In the genomic region with DNA sequence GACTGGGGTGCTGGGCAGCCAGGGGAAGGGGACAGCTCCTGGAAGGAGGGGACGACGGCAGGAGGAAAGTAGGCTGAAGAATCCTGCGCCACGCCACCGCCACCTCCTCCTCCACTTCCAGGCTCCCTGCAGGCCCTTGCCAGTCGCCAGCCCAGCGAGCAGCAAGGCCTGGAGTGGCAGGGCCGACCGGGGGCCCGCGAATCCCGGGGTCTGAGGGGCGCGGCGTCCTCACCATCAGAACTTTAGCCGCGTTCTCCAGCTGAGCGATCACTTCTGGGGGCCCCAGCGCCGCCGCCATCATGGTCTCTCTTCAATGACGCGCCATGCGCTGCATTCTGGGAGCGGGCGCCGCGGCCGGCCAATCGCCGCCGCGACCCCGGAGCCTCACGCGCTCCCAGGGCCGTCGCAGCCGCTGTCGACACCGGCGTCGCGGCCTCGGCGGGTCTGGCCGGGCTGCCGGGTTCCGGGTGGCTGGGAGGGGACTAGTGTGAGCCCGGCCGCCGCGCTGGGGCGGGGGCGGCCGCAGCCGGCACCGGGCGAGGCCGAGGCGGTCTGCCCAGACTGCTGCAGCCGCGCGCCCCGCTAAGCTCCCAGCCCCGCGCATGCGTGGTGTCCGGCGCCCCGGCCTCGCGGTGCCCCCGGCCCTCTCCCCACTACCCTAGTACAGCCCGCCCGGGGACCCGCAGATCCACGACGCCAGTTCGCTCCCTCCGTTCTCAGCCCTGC, we compare ENCODE assay signal across 8 cellular contexts. TPM values are rescaled to one million over a fixed set of nuclear protein-coding genes. Genes with fewer than 3 reads are reported as not detected.
DNase-seq lines count a peak whose midpoint lies in the region; ATAC-seq, FAIRE-seq and TF ChIP-seq lines count a peak whose summit lies in the region.

XPO4 (minus strand) TSS at position 309 of the 726 bp plus-strand sequence; CDS start at position 301, 8 bp downstream.

- DNase-seq in GM04503 (ENCODE audit: low read depth), result peak; percentile 29
- DNase-seq in H54 (ENCODE audit: insufficient read length, low spot score), result peak; percentile 66
- DNase-seq in M059J (ENCODE audit: low read depth), result peak; percentile 71
- DNase-seq in activated naive CD8-positive, alpha-beta T cell treated with anti-CD3 and anti-CD28 coated beads, Interleukin-2, amount 10 ng/mL, durations not matched to agents 7 days and 5 days, result peak; percentile 91
- DNase-seq in Right ventricle myocardium superior, result peak; percentile 89
- DNase-seq in pons (ENCODE audit: low spot score), result peak; percentile 37
- DNase-seq in transverse colon, result peak; percentile 81

- in situ Hi-C loops in transverse colon (cut with MboI; ENCODE audit: low pct_ligation_motif_present in 1 of 4, low pct_unique_long_range_greater_than_20kb in 1 of 4, low sequenced_read_pairs in 3 of 4), result loop anchor here in 3 of 4 donors (25.0 kb wide), 3 partner anchors 190 to 715 kb away; partner anchors contain the start of genes IL17D (in 2 of the 3) and GJB2 (in 1 of the 3)

- TF ChIP-seq CTCF in SU-DHL-6 (IDR thresholded peaks at IDR 0.05; ENCODE audit: insufficient read depth, low read length, poor library complexity, severe bottlenecking) (no peak), transverse colon (IDR thresholded peaks at IDR 0.05) (no peak)

- peak within 1 kb of the TSS; percentile 96 for H2AFZ ChIP-seq in SU-DHL-6 (ENCODE audit: low read depth, low read length, severe bottlenecking)

- H3K36me3 Mint-ChIP-seq in activated naive CD8-positive, alpha-beta T cell treated with anti-CD3 and anti-CD28 coated beads, Interleukin-2, amount 10 ng/mL, durations not matched to agents 7 days and 5 days, result peaks cover 11% of the 10 kb centered on the region

- no peaks in the 10 kb centered on the region for H3K27me3 Mint-ChIP-seq in activated naive CD8-positive, alpha-beta T cell treated with anti-CD3 and anti-CD28 coated beads, Interleukin-2, amount 10 ng/mL, durations not matched to agents 7 days and 5 days

- no peaks in the 10 kb centered on the region for H3K27me3 ChIP-seq in SU-DHL-6 (ENCODE audit: low read length)
- H3K27me3 ChIP-seq in transverse colon, result no peaks in the 10 kb centered on the region

- peak; percentile 70 for TF ChIP-seq POLR2A in H54 (IDR thresholded peaks at IDR 0.05; ENCODE audit: low read depth, low read length)
- TF ChIP-seq POLR2A in transverse colon (IDR thresholded peaks at IDR 0.05), result peak; percentile 57

- peak within 1 kb of the TSS; percentile 98 for H3K27ac Mint-ChIP-seq in activated naive CD8-positive, alpha-beta T cell treated with anti-CD3 and anti-CD28 coated beads, Interleukin-2, amount 10 ng/mL, durations not matched to agents 7 days and 5 days

- no peaks in the 10 kb centered on the region for H3F3A ChIP-seq in SU-DHL-6 (ENCODE audit: insufficient read depth)

- no peak for FAIRE-seq in H54 (lab: Jason Lieb, UNC)

- peak within 1 kb of the TSS; percentile 79 for H3K4me3 ChIP-seq in SU-DHL-6 (ENCODE audit: insufficient read depth, low read length, poor library complexity, severe bottlenecking)
- H3K4me3 ChIP-seq in transverse colon, result peak within 1 kb of the TSS; percentile 54 to 97 (median 90)

- H3K4me3 Mint-ChIP-seq in activated naive CD8-positive, alpha-beta T cell treated with anti-CD3 and anti-CD28 coated beads, Interleukin-2, amount 10 ng/mL, durations not matched to agents 7 days and 5 days, result peak within 1 kb of the TSS; percentile 96

- TF ChIP-seq EP300 in transverse colon (IDR thresholded peaks at IDR 0.05; ENCODE audit: low read depth), result no peak

- H3K9me3 ChIP-seq in SU-DHL-6 (ENCODE audit: insufficient read depth, low read length), result no peaks in the 10 kb centered on the region
- no peaks in the 10 kb centered on the region for H3K9me3 ChIP-seq in transverse colon

- WGBS in transverse colon (ENCODE audit: low coverage in 1 of 2), 2 donors, result 0% methylated on average over 1 to 32 of the region's 81 CpGs

- H3K9me2 ChIP-seq in SU-DHL-6 (replicated peaks; ENCODE audit: insufficient read depth, low read length), result no peaks in the 10 kb centered on the region

- intact Hi-C loops in Right ventricle myocardium superior (cut with DNase I) (no loop called here), transverse colon (cut with DNase I; ENCODE audit: low total_unique reads) (no loop called here)

- H3K9me3 Mint-ChIP-seq in activated naive CD8-positive, alpha-beta T cell treated with anti-CD3 and anti-CD28 coated beads, Interleukin-2, amount 10 ng/mL, durations not matched to agents 7 days and 5 days, result no peaks in the 10 kb centered on the region

- POLR2A ChIA-PET in activated naive CD8-positive, alpha-beta T cell treated with anti-CD3 and anti-CD28 coated beads, Interleukin-2, amount 10 ng/mL, durations not matched to agents 7 days and 5 days (lab: Charles Lee), result interaction anchor here (0.6 to 3.7 kb wide), 8 partner anchors 8 to 168 kb away, joined by 3 to 21 read pairs (median 5); partner anchors contain the start of gene EEF1AKMT1

- H3K36me3 ChIP-seq in SU-DHL-6 (ENCODE audit: low read length), result no peaks in the 10 kb centered on the region
- H3K36me3 ChIP-seq in transverse colon, result no peaks in the 10 kb centered on the region

- H4K20me1 ChIP-seq in SU-DHL-6 (ENCODE audit: low read depth, low read length), result no peaks in the 10 kb centered on the region

- ATAC-seq in activated naive CD8-positive, alpha-beta T cell treated with anti-CD3 and anti-CD28 coated beads, Interleukin-2, amount 10 ng/mL, durations not matched to agents 7 days and 5 days (ENCODE audit: low read depth), result peak; percentile 96
- peak; percentile 99 for ATAC-seq in Right ventricle myocardium superior (ENCODE audit: poor library complexity)

- H3K27ac ChIP-seq in SU-DHL-6 (ENCODE audit: low read depth, low read length) (peak within 1 kb of the TSS; percentile 24; the same call in 1 of the 2 replicates), transverse colon (peak within 1 kb of the TSS; percentile 88 to 95 (median 93))

- peaks cover 17% of the 10 kb centered on the region for H3K4me1 Mint-ChIP-seq in activated naive CD8-positive, alpha-beta T cell treated with anti-CD3 and anti-CD28 coated beads, Interleukin-2, amount 10 ng/mL, durations not matched to agents 7 days and 5 days

- peak within 1 kb of the TSS; percentile 94 for H3K4me2 ChIP-seq in SU-DHL-6 (ENCODE audit: low read depth, low read length, poor library complexity, severe bottlenecking)

- peaks cover 49% of the 10 kb centered on the region for H3K79me2 ChIP-seq in SU-DHL-6 (ENCODE audit: insufficient read depth, low read length)

- H3K4me1 ChIP-seq in transverse colon, result peaks cover 8 to 19% (median 11%) of the 10 kb centered on the region in 4 donors

- H3K9ac ChIP-seq in SU-DHL-6 (ENCODE audit: low read length), result peak within 1 kb of the TSS; percentile 80

RNA-seq across cellular contexts. Expression of gene XPO4, which starts in this region (rescaled TPM):
- 11.1 and 19.7 TPM in 2 replicates for total RNA-seq in M059J (2014; rRNA removed; shearing (Covaris generic))
- 10 to 100 TPM; 18.9 to 20.9 TPM for total RNA-seq in activated naive CD8-positive, alpha-beta T cell treated with anti-CD3 and anti-CD28 coated beads, Interleukin-2, amount 10 ng/mL, durations not matched to agents 7 days and 5 days
- total RNA-seq in Right ventricle myocardium superior, result 28.3 TPM
- total RNA-seq in transverse colon, result 10 to 100 TPM; 11.7 to 25.2 (median 13.3) TPM

Comparison
In these comparisons a context has a peak if more than half of its experiments do, and no peak if none do; other contexts are left out.
1. Peak in every context shown above with its lines: DNase-seq, ATAC-seq, H3K4me3 ChIP-seq and H3K27ac ChIP-seq.
2. DNase-seq: peak in every context shown above with its lines; median percentile 91 in activated naive CD8-positive, alpha-beta T cell treated with anti-CD3 and anti-CD28 coated beads, Interleukin-2, amount 10 ng/mL, durations not matched to agents 7 days and 5 days; 89 in Right ventricle myocardium superior; 81 in transverse colon; 71 in M059J; 66 in H54; 37 in pons; 29 in GM04503.